Comparison of ENCODE assay signal across 8 cellular contexts in the genomic region with DNA sequence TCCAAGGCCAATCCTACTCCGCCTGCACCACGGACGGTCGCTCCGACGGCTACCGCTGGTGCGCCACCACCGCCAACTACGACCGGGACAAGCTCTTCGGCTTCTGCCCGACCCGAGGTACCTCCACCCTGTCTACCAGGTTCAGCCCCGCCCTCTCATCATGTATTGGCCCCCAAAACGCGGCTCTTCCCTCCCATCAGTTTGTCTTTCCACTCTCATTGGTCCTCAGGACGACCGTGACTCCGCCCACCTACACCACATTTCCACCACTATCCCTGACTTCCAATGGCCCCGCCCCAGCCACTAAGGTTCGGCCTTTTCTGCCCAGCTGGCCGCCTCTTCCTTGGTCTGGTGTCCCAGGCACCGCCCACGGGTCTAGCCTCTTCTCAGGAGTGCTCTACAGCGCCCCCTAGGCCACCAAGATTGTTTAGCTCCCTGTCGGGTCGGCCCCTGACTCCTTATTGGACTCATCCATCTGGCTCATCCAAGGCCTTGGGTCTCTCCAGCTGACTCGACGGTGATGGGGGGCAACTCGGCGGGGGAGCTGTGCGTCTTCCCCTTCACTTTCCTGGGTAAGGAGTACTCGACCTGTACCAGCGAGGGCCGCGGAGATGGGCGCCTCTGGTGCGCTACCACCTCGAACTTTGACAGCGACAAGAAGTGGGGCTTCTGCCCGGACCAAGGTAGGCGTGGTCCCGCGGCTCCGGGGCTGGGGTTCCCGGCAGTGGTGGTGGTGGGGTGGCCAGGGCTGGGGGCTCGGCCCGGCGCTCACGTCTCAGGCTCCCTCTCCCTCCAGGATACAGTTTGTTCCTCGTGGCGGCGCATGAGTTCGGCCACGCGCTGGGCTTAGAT. TPM values are rescaled to one million over a fixed set of nuclear protein-coding genes. Genes with fewer than 3 reads are reported as not detected.
DNase-seq lines count a peak whose midpoint lies in the region; ATAC-seq and TF ChIP-seq lines count a peak whose summit lies in the region.

No MANE protein-coding gene starts in this region.

- H3K23me2 ChIP-seq in H9 (ENCODE audit: insufficient read length, low read depth, low read length, poor library complexity, severe bottlenecking): peaks cover 6% of the 10 kb centered on the region

- no peak overlapping the region for H3T11ph ChIP-seq in H9 (ENCODE audit: low read length)

- H3K27ac ChIP-seq in H9 (ENCODE audit: insufficient read length, low read depth, low read length): no peak overlapping the region
- no peak overlapping the region for H3K27ac ChIP-seq in osteoblast (ENCODE audit: low read depth, low read length)

- H3K9ac ChIP-seq in H9 (ENCODE audit: extremely low read depth, insufficient read length, low read length): no peak overlapping the region

- H2BK15ac ChIP-seq in H9 (ENCODE audit: low read depth, low read length): no peak overlapping the region

- TF ChIP-seq CTCF in H9 (conservative IDR thresholded peaks at IDR 0.05): peak; percentile 82
- peak; percentile 18 for TF ChIP-seq CTCF in osteoblast (IDR thresholded peaks at IDR 0.05; ENCODE audit: extremely low read depth, low read depth, low read length)

- peaks cover 6% of the 10 kb centered on the region; the same call in 1 of the 2 replicates for H3K4me1 ChIP-seq in H9 (ENCODE audit: insufficient read depth, low read length)
- peaks cover 5% of the 10 kb centered on the region for H3K4me1 ChIP-seq in osteoblast (ENCODE audit: insufficient read depth, low read length)

- no peaks in the 10 kb centered on the region for H4K20me1 ChIP-seq in H9 (ENCODE audit: control insufficient read depth, insufficient read depth, insufficient read length)
- H4K20me1 ChIP-seq in osteoblast (ENCODE audit: insufficient read depth, low read length): no peaks in the 10 kb centered on the region

- H3K4me2 ChIP-seq in H9 (ENCODE audit: insufficient read depth, insufficient read length, low read length) (no peak overlapping the region), osteoblast (ENCODE audit: insufficient read depth, low read length) (no peak overlapping the region)

- no peak for ATAC-seq in T-helper 17 cell
- no peak for ATAC-seq in HG03135 (IDR thresholded peaks at IDR 0.05; ENCODE audit: unreplicated experiment)

- no peak overlapping the region for H3K23ac ChIP-seq in H9 (ENCODE audit: insufficient read length, low read depth, low read length)

- H3K36me3 ChIP-seq in osteoblast (ENCODE audit: insufficient read depth, low read length): no peaks in the 10 kb centered on the region

- H3K36me3 Mint-ChIP-seq in H9 (ENCODE audit: insufficient read depth in 1 of 3, low read depth in 3 of 3) (peaks cover 5 to 18% (median 10%) of the 10 kb centered on the region in 3 experiments), T-helper 17 cell (ENCODE audit: low read depth) (peaks cover 8% of the 10 kb centered on the region)

- DNase-seq in AG08396 (ENCODE audit: low spot score) (peak; percentile 66), H9 (peak; percentile 98), T-helper 17 cell (no peak), erythroblast (lab: John Stamatoyannopoulos, UW) (peak; percentile 74 to 75), osteoblast (ENCODE audit: insufficient read length, low spot score, missing footprints) (peak; percentile 86), mesenteric fat pad (ENCODE audit: low spot score) (no peak), NCI-H1694 treated with DMSO at 0.1 percent for 48 hours (lab: John Stamatoyannopoulos, UW) (no peak)

- no peak overlapping the region for H2BK120ac ChIP-seq in H9 (ENCODE audit: low read depth, low read length, poor library complexity, severe bottlenecking)

- no peak overlapping the region for H3K18ac ChIP-seq in H9 (ENCODE audit: insufficient read length, low read depth, low read length)

- no peak overlapping the region for H3K56ac ChIP-seq in H9 (ENCODE audit: insufficient read length, low read depth, low read length)

- H2AFZ ChIP-seq in H9 (ENCODE audit: low read length) (no peak overlapping the region), osteoblast (ENCODE audit: low read length) (no peak overlapping the region)

- no peak overlapping the region for H3K4ac ChIP-seq in H9 (ENCODE audit: low read depth, low read length)

- no peak overlapping the region for H3K4me3 ChIP-seq in osteoblast (ENCODE audit: insufficient read depth, low read length)

- H3K27me3 ChIP-seq in H9 (ENCODE audit: insufficient read depth, low read length) (no peaks in the 10 kb centered on the region; the same call in 1 of the 2 replicates), osteoblast (ENCODE audit: insufficient read depth, low read length) (peaks cover 37% of the 10 kb centered on the region)

- H3K79me1 ChIP-seq in H9 (ENCODE audit: insufficient read depth, low read depth, low read length, poor library complexity, severe bottlenecking): no peaks in the 10 kb centered on the region

- H3K9me3 ChIP-seq in H9 (ENCODE audit: control insufficient read depth, low read depth, low read length): no peaks in the 10 kb centered on the region
- no peaks in the 10 kb centered on the region for H3K9me3 ChIP-seq in T-helper 17 cell (ENCODE audit: control insufficient read depth, low read length, poor library complexity, severe bottlenecking)
- H3K9me3 ChIP-seq in osteoblast (ENCODE audit: low read depth, low read length): no peaks in the 10 kb centered on the region

- H3K27ac Mint-ChIP-seq in H9: peak overlapping the region; percentile 6 to 30 (median 8); a peak in 3 of 7 replicates
- H3K27ac Mint-ChIP-seq in T-helper 17 cell: peak overlapping the region; percentile 72

- no peak overlapping the region for H2BK20ac ChIP-seq in H9 (ENCODE audit: low read depth, low read length, poor library complexity, severe bottlenecking)

- H3K14ac ChIP-seq in H9 (ENCODE audit: insufficient read depth, low read length): no peak overlapping the region; the same call in 1 of the 2 replicates

- H3K4me1 Mint-ChIP-seq in H9 (peaks cover 36 to 46% of the 10 kb centered on the region in 2 experiments), T-helper 17 cell (peaks cover 52% of the 10 kb centered on the region)

- peak overlapping the region; percentile 47 to 48 for H3K4me3 Mint-ChIP-seq in H9
- peak overlapping the region; percentile 13 for H3K4me3 Mint-ChIP-seq in T-helper 17 cell

- peaks cover 23% of the 10 kb centered on the region for H3K27me3 Mint-ChIP-seq in H9 (ENCODE audit: low read depth)
- peaks cover 60% of the 10 kb centered on the region for H3K27me3 Mint-ChIP-seq in T-helper 17 cell

- no peak overlapping the region for H2BK12ac ChIP-seq in H9 (ENCODE audit: insufficient read length, low read depth, low read length)

- no peak overlapping the region for H4K8ac ChIP-seq in H9 (replicated peaks; ENCODE audit: insufficient read length, low read depth, low read length)

- H4K5ac ChIP-seq in H9 (ENCODE audit: insufficient read length, low read depth, low read length): no peak overlapping the region

- no peaks in the 10 kb centered on the region for H3K79me2 ChIP-seq in H9 (ENCODE audit: insufficient read depth, low read length)
- no peaks in the 10 kb centered on the region for H3K79me2 ChIP-seq in osteoblast (ENCODE audit: insufficient read depth, low read length)

- no peak overlapping the region for H2AK5ac ChIP-seq in H9 (ENCODE audit: insufficient read length, low read length)

- no peak for TF ChIP-seq POLR2A in erythroblast (IDR thresholded peaks at IDR 0.05; ENCODE audit: low read length)

- H3K9me3 Mint-ChIP-seq in H9: peaks cover 5 to 17% of the 10 kb centered on the region in 2 experiments; a peak in 2 of 5 replicates

- H4K91ac ChIP-seq in H9 (ENCODE audit: insufficient read length, low read depth, low read length): no peak overlapping the region

- H2BK5ac ChIP-seq in H9 (ENCODE audit: insufficient read length, low read length): no peak overlapping the region

- WGBS in H9 (ENCODE audit: extremely low coverage, insufficient read length, low lambda C conversion rate): no CpG with 5 or more reads among the region's 57 CpGs

RNA-seq across cellular contexts. Expression of gene MMP9, which starts 3.1 kb away (rescaled TPM):
- total RNA-seq in H9 (2021) (2.0 and 2.7 TPM in 2 replicates), T-helper 17 cell (1 to 10 TPM; 2.6 to 2.7 TPM), osteoblast (0.29 and 2.5 TPM in 2 replicates), mesenteric fat pad (18.3 TPM)

RNA-seq across cellular contexts. Expression of gene SLC12A5, which starts 17.2 kb away (rescaled TPM):
- total RNA-seq in H9 (2021): 7.3 and 8.7 TPM in 2 replicates
- total RNA-seq in T-helper 17 cell: not detected
- total RNA-seq in osteoblast: under 0.01 TPM in 2 replicates
- total RNA-seq in mesenteric fat pad: 1.7 TPM

RNA-seq across cellular contexts. Expression of gene ZNF335, which starts 39.9 kb away (rescaled TPM):
- 19.7 and 21.1 TPM in 2 replicates for total RNA-seq in H9 (2021)
- total RNA-seq in T-helper 17 cell: 100 to 1,000 TPM in 1 of 2 donors, 10 to 100 TPM in 1; 95.1 to 129 TPM
- total RNA-seq in osteoblast: 18.3 and 20.3 TPM in 2 replicates
- total RNA-seq in mesenteric fat pad: 17.1 TPM

Comparison
In these comparisons a context has a peak if more than half of its experiments do, and no peak if none do; other contexts are left out.
1. DNase-seq: peak in AG08396 (single experiment), H9 (single experiment), erythroblast (2 of 2) and osteoblast (single experiment); none in T-helper 17 cell (0 of 3), mesenteric fat pad (single experiment) and NCI-H1694 treated with DMSO at 0.1 percent for 48 hours (single experiment).